In the genomic region with DNA sequence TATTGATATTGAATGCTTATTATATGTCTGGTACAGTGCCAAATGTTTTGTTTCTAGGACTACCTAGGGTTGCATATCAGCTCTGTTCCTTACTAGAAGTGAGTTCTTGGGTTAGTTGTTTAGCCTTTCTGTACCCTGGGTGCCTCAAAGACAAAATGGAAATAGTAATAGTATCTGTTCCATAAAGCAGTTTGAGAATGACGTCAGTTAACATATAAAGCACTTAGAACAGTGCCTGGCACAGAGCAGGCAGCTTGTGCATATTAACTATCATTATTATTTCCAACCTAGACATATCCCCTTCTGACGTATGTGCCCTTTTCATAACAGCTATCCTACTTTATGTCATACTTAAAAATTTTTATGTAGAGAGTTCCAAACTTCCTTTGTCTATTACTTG, we compare ENCODE assay signal across 27 cellular contexts. TPM values are rescaled to one million over a fixed set of nuclear protein-coding genes. Genes with fewer than 3 reads are reported as not detected.
"Had no signal": no experiment of that assay in that cellular context is flagged by ENCODE, and none has a peak within 500 bp of the region (broad histone marks: within the 10 kb centered on the region; RNA-seq: fewer than 3 reads in every experiment).

No MANE protein-coding gene starts in this region.

- DNase-seq: activated B cell treated with CpG ODN at 0.5 μM for 24 hours; activated CD4-positive, alpha-beta T cell treated with anti-CD3 and anti-CD28 coated beads for 48 hours; activated CD4-positive, alpha-beta T cell treated with anti-CD3 and anti-CD28 coated beads, Interleukin-2, amount 50 U/mL, for 1 hour; activated CD4-positive, alpha-beta T cell treated with anti-CD3 and anti-CD28 coated beads, Interleukin-2, amount 50 U/mL, for 48 hours; activated CD8-positive, alpha-beta memory T cell treated with anti-CD3 and anti-CD28 coated beads for 24 hours; activated CD8-positive, alpha-beta T cell treated with anti-CD3 and anti-CD28 coated beads for 36 hours; activated effector memory CD4-positive, alpha-beta T cell treated with Interleukin-2 at 50 U/mL for 16 hours; activated gamma-delta T cell treated with Interleukin-2 at 50 U/mL for 16 hours; activated naive CD4-positive, alpha-beta T cell treated with anti-CD3 and anti-CD28 coated beads, Interleukin-2, amount 50 U/mL, for 16 hours; activated naive CD4-positive, alpha-beta T cell treated with Interleukin-2 at 50 U/mL for 16 hours; activated T-cell treated with anti-CD3 and anti-CD28 coated beads, Interleukin-2, amount 50 U/mL, for 4 hours; amniotic stem cell; anterior cingulate cortex; body of pancreas; central memory CD4-positive, alpha-beta T cell; cerebellar nuclear complex; colonic mucosa; effector CD8-positive, alpha-beta T cell; foreskin fibroblast; T-helper 1 cell; T-helper 17 cell; T1000; WERI-Rb-1 had no signal

- H3K27ac ChIP-seq: body of pancreas, colonic mucosa, WERI-Rb-1 had no signal

- H3K27me3 ChIP-seq: body of pancreas, colonic mucosa had no signal

- H3K36me3 ChIP-seq: colonic mucosa, WERI-Rb-1 had no signal

- ATAC-seq: activated CD4-positive, CD25-positive, alpha-beta regulatory T cell treated with anti-CD3 and anti-CD28 coated beads, Interleukin-2, amount 50 U/mL, for 24 hours; activated CD8-positive, alpha-beta T cell treated with anti-CD3 and anti-CD28 coated beads for 36 hours; activated T-cell treated with anti-CD3 and anti-CD28 coated beads, Interleukin-2, amount 50 U/mL, for 4 hours; activated T-helper 17 cell treated with anti-CD3 and anti-CD28 coated beads, Interleukin-2, amount 50 U/mL, for 72 hours; body of pancreas; esophagus mucosa; T-helper 17 cell had no signal

- H3K4me1 ChIP-seq: colonic mucosa had no signal

- H3K9me3 ChIP-seq: body of pancreas, colonic mucosa had no signal

- H3K4me3 ChIP-seq: body of pancreas, colonic mucosa had no signal

RNA-seq across cellular contexts. Expression of a gene that starts 42.8 kb away (rescaled TPM):
- total RNA-seq: activated B cell treated with CpG ODN at 0.5 μM for 24 hours; activated CD8-positive, alpha-beta T cell treated with anti-CD3 and anti-CD28 coated beads for 36 hours; activated T-cell treated with anti-CD3 and anti-CD28 coated beads, Interleukin-2, amount 50 U/mL, for 4 hours; epithelial cell of proximal tubule; T-helper 17 cell had no signal
